Comparison of ENCODE assay signal across 1 cellular context in the genomic region with DNA sequence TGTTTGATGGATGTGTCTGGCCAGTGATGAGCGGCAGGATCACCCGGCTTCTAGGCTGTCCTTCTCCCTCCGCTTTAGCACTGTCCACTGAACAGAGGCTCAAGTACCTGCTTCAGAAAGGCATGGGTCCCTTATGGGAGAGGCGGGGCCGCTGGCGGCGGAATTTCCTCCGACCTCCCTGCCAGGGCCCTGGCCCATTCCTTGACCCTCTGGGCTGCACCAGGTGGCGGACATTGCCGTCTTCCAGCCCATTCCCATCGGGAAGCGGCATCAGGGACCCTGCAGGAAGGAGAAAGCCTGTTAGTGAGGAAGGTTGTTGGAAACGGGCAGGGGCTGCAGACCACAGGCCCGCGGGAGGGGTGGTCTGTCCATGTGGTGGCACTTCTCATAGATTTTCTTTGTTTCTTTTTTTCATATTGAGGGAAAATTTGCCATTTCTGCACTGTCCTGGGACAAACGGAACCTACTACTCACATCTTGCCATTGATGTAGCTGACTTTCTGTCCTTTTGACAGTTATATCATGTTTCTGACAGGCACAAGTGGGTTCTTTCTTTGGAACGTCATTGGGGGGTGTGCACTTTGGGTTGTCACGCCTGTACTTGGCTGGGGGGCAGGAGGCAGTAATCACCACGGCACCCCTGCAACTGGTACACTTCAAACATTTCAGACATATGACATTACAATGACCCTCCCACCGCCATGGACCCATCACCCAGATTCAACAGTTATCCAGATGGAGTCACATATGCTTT.
TF ChIP-seq lines count a peak whose summit lies in the region.

No MANE protein-coding gene starts in this region.

TF ChIP-seq in endothelial cell of umbilical vein, 7 proteins besides CTCF, POLR2A, EP300 and RAD21 (continued from another document):
- TF ChIP-seq, protein P1, sequence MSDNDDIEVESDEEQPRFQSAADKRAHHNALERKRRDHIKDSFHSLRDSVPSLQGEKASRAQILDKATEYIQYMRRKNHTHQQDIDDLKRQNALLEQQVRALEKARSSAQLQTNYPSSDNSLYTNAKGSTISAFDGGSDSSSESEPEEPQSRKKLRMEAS (IDR thresholded peaks at IDR 0.05; ENCODE audit: insufficient read depth, insufficient read length): no peak
